15 cellular contexts compared by ENCODE assay signal in genomic region chr7:73844848-73845460, GRCh38. TPM values are rescaled to one million over a fixed set of nuclear protein-coding genes. Genes with fewer than 3 reads are reported as not detected.
DNase-seq lines count a peak whose midpoint lies in the region; ATAC-seq and TF ChIP-seq lines count a peak whose summit lies in the region.
"Had no signal": no experiment of that assay in that cellular context is flagged by ENCODE, and none has a peak within 500 bp of the region (broad histone marks: within the 10 kb centered on the region; RNA-seq: fewer than 3 reads in every experiment).

No MANE protein-coding gene starts in this region.

- H3K27me3 Mint-ChIP-seq in chondrocyte (ENCODE audit: low read depth) (no peaks in the 10 kb centered on the region), naive B cell (peaks cover 0 to under 1% (median 0%) of the 10 kb centered on the region in 3 donors), WTC11 (ENCODE audit: low read depth) (no peaks in the 10 kb centered on the region; the same call in none of the 2 replicates)

- POLR2A ChIA-PET in WTC11 (lab: Charles Lee), result no interaction called here

- peak; percentile 56 for DNase-seq in AG08395 (ENCODE audit: low spot score)
- DNase-seq in M059J (ENCODE audit: low read depth), result peak; percentile 93
- no peak for DNase-seq in chondrocyte (ENCODE audit: low spot score)
- DNase-seq in naive B cell, result no peak
- no peak for DNase-seq in activated T-cell treated with anti-CD3 and anti-CD28 coated beads, Interleukin-2, amount 50 U/mL, for 1 hour
- no peak for DNase-seq in DMS153 treated with DMSO at 0.1 percent for 48 hours (lab: John Stamatoyannopoulos, UW; ENCODE audit: unreplicated experiment)
- DNase-seq in MV-4-11 (lab: John Stamatoyannopoulos, UW), result no peak
- DNase-seq in WTC11 (ENCODE audit: low spot score), result no peak
- DNase-seq: activated naive CD4-positive, alpha-beta T cell treated with anti-CD3 and anti-CD28 coated beads, Interleukin-2, amount 10 ng/mL, durations not matched to agents 7 days and 5 days; DMS79; left cardiac atrium; NCI-H187 treated with DMSO at 0.1 percent for 48 hours; upper lobe of left lung had no signal

- CTCF ChIA-PET in WTC11 (lab: Charles Lee), result no interaction called here

- H3K36me3 Mint-ChIP-seq in chondrocyte (ENCODE audit: low read depth), result no peaks in the 10 kb centered on the region
- no peaks in the 10 kb centered on the region for H3K36me3 Mint-ChIP-seq in naive B cell
- H3K36me3 Mint-ChIP-seq in WTC11, result peaks cover 2% of the 10 kb centered on the region; the same call in 1 of the 2 replicates
- H3K36me3 Mint-ChIP-seq: activated naive CD4-positive, alpha-beta T cell treated with anti-CD3 and anti-CD28 coated beads, Interleukin-2, amount 10 ng/mL, durations not matched to agents 7 days and 5 days had no signal

- no peak for TF ChIP-seq CTCF in chondrocyte (IDR thresholded peaks at IDR 0.05)
- TF ChIP-seq CTCF in WTC11 (IDR thresholded peaks at IDR 0.05), result no peak

- peaks cover 14% of the 10 kb centered on the region for H3K4me1 Mint-ChIP-seq in chondrocyte (ENCODE audit: low read depth)
- H3K4me1 Mint-ChIP-seq in naive B cell, result peaks cover 15 to 41% (median 33%) of the 10 kb centered on the region in 3 donors
- H3K4me1 Mint-ChIP-seq in WTC11, result peaks cover 26% of the 10 kb centered on the region

- H3K9me3 Mint-ChIP-seq in chondrocyte (ENCODE audit: low read depth) (no peaks in the 10 kb centered on the region), naive B cell (no peaks in the 10 kb centered on the region), WTC11 (peaks cover 7% of the 10 kb centered on the region)
- H3K9me3 Mint-ChIP-seq: activated naive CD4-positive, alpha-beta T cell treated with anti-CD3 and anti-CD28 coated beads, Interleukin-2, amount 10 ng/mL, durations not matched to agents 7 days and 5 days had no signal

- H3K4me3 Mint-ChIP-seq in chondrocyte (ENCODE audit: unreplicated experiment) (no peak overlapping the region), naive B cell (peak overlapping the region in 5 of 8 donors; percentile 25 to 79 (median 30)), WTC11 (no peak overlapping the region)
- H3K4me3 Mint-ChIP-seq: activated naive CD4-positive, alpha-beta T cell treated with anti-CD3 and anti-CD28 coated beads, Interleukin-2, amount 10 ng/mL, durations not matched to agents 7 days and 5 days; GM23338 had no signal

- peak overlapping the region; percentile 67 for H3K27ac Mint-ChIP-seq in chondrocyte (ENCODE audit: unreplicated experiment)
- H3K27ac Mint-ChIP-seq in naive B cell, result no peak overlapping the region
- H3K27ac Mint-ChIP-seq in WTC11, result no peak overlapping the region
- H3K27ac Mint-ChIP-seq: activated naive CD4-positive, alpha-beta T cell treated with anti-CD3 and anti-CD28 coated beads, Interleukin-2, amount 10 ng/mL, durations not matched to agents 7 days and 5 days; GM23338 had no signal

- no peak for ATAC-seq in naive B cell (ENCODE audit: low read depth in 2 of 2)
- no peak for ATAC-seq in WTC11
- ATAC-seq: GM23338, left cardiac atrium had no signal

TF ChIP-seq in WTC11, 78 proteins besides CTCF, POLR2A, EP300 and RAD21 (continues in another document):
- TF ChIP-seq, protein P1, sequence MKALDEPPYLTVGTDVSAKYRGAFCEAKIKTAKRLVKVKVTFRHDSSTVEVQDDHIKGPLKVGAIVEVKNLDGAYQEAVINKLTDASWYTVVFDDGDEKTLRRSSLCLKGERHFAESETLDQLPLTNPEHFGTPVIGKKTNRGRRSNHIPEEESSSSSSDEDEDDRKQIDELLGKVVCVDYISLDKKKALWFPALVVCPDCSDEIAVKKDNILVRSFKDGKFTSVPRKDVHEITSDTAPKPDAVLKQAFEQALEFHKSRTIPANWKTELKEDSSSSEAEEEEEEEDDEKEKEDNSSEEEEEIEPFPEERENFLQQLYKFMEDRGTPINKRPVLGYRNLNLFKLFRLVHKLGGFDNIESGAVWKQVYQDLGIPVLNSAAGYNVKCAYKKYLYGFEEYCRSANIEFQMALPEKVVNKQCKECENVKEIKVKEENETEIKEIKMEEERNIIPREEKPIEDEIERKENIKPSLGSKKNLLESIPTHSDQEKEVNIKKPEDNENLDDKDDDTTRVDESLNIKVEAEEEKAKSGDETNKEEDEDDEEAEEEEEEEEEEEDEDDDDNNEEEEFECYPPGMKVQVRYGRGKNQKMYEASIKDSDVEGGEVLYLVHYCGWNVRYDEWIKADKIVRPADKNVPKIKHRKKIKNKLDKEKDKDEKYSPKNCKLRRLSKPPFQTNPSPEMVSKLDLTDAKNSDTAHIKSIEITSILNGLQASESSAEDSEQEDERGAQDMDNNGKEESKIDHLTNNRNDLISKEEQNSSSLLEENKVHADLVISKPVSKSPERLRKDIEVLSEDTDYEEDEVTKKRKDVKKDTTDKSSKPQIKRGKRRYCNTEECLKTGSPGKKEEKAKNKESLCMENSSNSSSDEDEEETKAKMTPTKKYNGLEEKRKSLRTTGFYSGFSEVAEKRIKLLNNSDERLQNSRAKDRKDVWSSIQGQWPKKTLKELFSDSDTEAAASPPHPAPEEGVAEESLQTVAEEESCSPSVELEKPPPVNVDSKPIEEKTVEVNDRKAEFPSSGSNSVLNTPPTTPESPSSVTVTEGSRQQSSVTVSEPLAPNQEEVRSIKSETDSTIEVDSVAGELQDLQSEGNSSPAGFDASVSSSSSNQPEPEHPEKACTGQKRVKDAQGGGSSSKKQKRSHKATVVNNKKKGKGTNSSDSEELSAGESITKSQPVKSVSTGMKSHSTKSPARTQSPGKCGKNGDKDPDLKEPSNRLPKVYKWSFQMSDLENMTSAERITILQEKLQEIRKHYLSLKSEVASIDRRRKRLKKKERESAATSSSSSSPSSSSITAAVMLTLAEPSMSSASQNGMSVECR (CRISPR knock-in tag; IDR thresholded peaks at IDR 0.05; ENCODE audit: borderline replicate concordance), result no peak
- TF ChIP-seq HMGA2 (CRISPR knock-in tag; IDR thresholded peaks at IDR 0.05) (no peak), ZNF423 (CRISPR knock-in tag; IDR thresholded peaks at IDR 0.05) (no peak), IRF2 (CRISPR knock-in tag; IDR thresholded peaks at IDR 0.05; ENCODE audit: borderline replicate concordance, low read depth) (no peak), KAT7 (CRISPR knock-in tag; IDR thresholded peaks at IDR 0.05; ENCODE audit: borderline replicate concordance) (no peak), ATF3 (CRISPR knock-in tag; conservative IDR thresholded peaks at IDR 0.05) (no peak), ERG (CRISPR knock-in tag; IDR thresholded peaks at IDR 0.05) (no peak)
- TF ChIP-seq, protein P2, sequence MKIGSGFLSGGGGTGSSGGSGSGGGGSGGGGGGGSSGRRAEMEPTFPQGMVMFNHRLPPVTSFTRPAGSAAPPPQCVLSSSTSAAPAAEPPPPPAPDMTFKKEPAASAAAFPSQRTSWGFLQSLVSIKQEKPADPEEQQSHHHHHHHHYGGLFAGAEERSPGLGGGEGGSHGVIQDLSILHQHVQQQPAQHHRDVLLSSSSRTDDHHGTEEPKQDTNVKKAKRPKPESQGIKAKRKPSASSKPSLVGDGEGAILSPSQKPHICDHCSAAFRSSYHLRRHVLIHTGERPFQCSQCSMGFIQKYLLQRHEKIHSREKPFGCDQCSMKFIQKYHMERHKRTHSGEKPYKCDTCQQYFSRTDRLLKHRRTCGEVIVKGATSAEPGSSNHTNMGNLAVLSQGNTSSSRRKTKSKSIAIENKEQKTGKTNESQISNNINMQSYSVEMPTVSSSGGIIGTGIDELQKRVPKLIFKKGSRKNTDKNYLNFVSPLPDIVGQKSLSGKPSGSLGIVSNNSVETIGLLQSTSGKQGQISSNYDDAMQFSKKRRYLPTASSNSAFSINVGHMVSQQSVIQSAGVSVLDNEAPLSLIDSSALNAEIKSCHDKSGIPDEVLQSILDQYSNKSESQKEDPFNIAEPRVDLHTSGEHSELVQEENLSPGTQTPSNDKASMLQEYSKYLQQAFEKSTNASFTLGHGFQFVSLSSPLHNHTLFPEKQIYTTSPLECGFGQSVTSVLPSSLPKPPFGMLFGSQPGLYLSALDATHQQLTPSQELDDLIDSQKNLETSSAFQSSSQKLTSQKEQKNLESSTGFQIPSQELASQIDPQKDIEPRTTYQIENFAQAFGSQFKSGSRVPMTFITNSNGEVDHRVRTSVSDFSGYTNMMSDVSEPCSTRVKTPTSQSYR (CRISPR knock-in tag; IDR thresholded peaks at IDR 0.05), result no peak

RNA-seq across cellular contexts. Expression of gene METTL27, which starts 2.6 kb away (rescaled TPM):
- total RNA-seq in M059J (2014; rRNA removed; shearing (Covaris generic)), result 1.7 and 1.9 TPM in 2 replicates
- total RNA-seq in chondrocyte (0.51 to 1.7 TPM (median 0.99 TPM) in 3 replicates), WTC11 (2021) (4.3 to 7.7 TPM (median 6.6 TPM) in 3 replicates)
- polyA plus RNA-seq in naive B cell (ENCODE audit: low read depth in 6 of 6), result 1 to 10 TPM in 3 of 6 donors, under 1 TPM in 1, not detected in 2; 0.61 to 3.9 (median 1.6) TPM

RNA-seq across cellular contexts. Expression of gene CLDN4, which starts 14.2 kb away (rescaled TPM):
- 0.62 and 1.1 TPM in 2 replicates for total RNA-seq in M059J (2014; rRNA removed; shearing (Covaris generic))
- total RNA-seq in chondrocyte (0.35 to 0.80 TPM (median 0.51 TPM) in 3 replicates), WTC11 (2021) (32.0 to 54.3 TPM (median 52.5 TPM) in 3 replicates)
- under 1 TPM in 2 of 6 donors, not detected in 4; 0.08 to 0.13 TPM for polyA plus RNA-seq in naive B cell (ENCODE audit: low read depth in 6 of 6)

RNA-seq across cellular contexts. Expression of gene TMEM270, which starts 16.0 kb away (rescaled TPM):
- 0.17 and 0.32 TPM in 2 replicates for total RNA-seq in M059J (2014; rRNA removed; shearing (Covaris generic))
- total RNA-seq in chondrocyte (0.25 TPM in 1 of 3 replicates, not detected in the others), WTC11 (2021) (0.28 TPM in 1 of 3 replicates, not detected in the others)
- not detected for polyA plus RNA-seq in naive B cell (ENCODE audit: low read depth in 6 of 6)
- total RNA-seq: GM23338, left cardiac atrium, upper lobe of left lung had no signal
- polyA plus RNA-seq: GM23338, neural cell had no signal

Comparison
In these comparisons a context has a peak if more than half of its experiments do, and no peak if none do; other contexts are left out.
1. DNase-seq: peak in AG08395 (single experiment) and M059J (single experiment); none in chondrocyte (single experiment), naive B cell (single experiment), activated T-cell treated with anti-CD3 and anti-CD28 coated beads, Interleukin-2, amount 50 U/mL, for 1 hour (single experiment), DMS153 treated with DMSO at 0.1 percent for 48 hours (single experiment), MV-4-11 (single experiment) and WTC11 (single experiment).
2. H3K4me3 Mint-ChIP-seq: peak in naive B cell (5 of 8); none in chondrocyte (single experiment) and WTC11 (single experiment).
3. RNA of gene CLDN4, which starts 14.2 kb away (total RNA-seq): 32.0 to 54.3 TPM in WTC11; 0.62 to 1.1 TPM in M059J and 0.35 to 0.80 TPM in chondrocyte; every median in the first group is over 10 times any median in the second.